ENCODE assay signal across 8 cellular contexts in genomic region chr2:74146929-74147728, GRCh38.
DNase-seq lines count a peak whose midpoint lies in the region; ATAC-seq lines count a peak whose summit lies in the region.

No MANE protein-coding gene starts in this region.

- DNase-seq in AG20443 (ENCODE audit: low spot score) (peak; percentile 47), HS-5 (ENCODE audit: low read depth) (peak; percentile 16), activated T-helper 1 cell treated with Interleukin-2 at 50 U/mL for 16 hours (ENCODE audit: low read depth) (peak; percentile 2)
- peak; percentile 67 for DNase-seq in stimulated activated CD8-positive, alpha-beta memory T cell treated with anti-CD3 and anti-CD28 coated beads, Interleukin-4, amount 100 ng/mL, for 48 hours
- no peak for DNase-seq in effector CD8-positive, alpha-beta T cell (lab: John Stamatoyannopoulos, UW)

- ATAC-seq in GM18909 (IDR thresholded peaks at IDR 0.05; ENCODE audit: poor library complexity, unreplicated experiment) (peak; percentile 24), GM21367 (IDR thresholded peaks at IDR 0.05; ENCODE audit: unreplicated experiment) (no peak)

- H3K27me3 ChIP-seq in iPS-15b (ENCODE audit: control insufficient read depth, insufficient read depth, low read length): no peaks in the 10 kb centered on the region

- H3K36me3 ChIP-seq in iPS-15b (ENCODE audit: control insufficient read depth, insufficient read depth, low read length): peaks cover 4% of the 10 kb centered on the region

- H3K4me1 ChIP-seq in iPS-15b (ENCODE audit: control insufficient read depth, insufficient read depth, low read length): peaks cover 8% of the 10 kb centered on the region

- H3K9me3 ChIP-seq in iPS-15b (ENCODE audit: control insufficient read depth, insufficient read depth, low read length): no peaks in the 10 kb centered on the region

- H3K4me3 ChIP-seq in iPS-15b (ENCODE audit: low read depth, low read length): peak overlapping the region; percentile 91

- H3K9ac ChIP-seq in iPS-15b (ENCODE audit: low read depth, low read length): peak overlapping the region; percentile 84
